Comparison of ENCODE assay signal across 14 cellular contexts in genomic region chr9:123406691-123407536, GRCh38. TPM values are rescaled to one million over a fixed set of nuclear protein-coding genes. Genes with fewer than 3 reads are reported as not detected.
A peak's percentile ranks its signal among the peaks of the same experiment; 100 is the strongest.
DNase-seq lines count a peak whose midpoint lies in the region; ATAC-seq and TF ChIP-seq lines count a peak whose summit lies in the region.
"Had no signal": no experiment of that assay in that cellular context is flagged by ENCODE, and none has a peak within 500 bp of the region (broad histone marks: within the 10 kb centered on the region; RNA-seq: fewer than 3 reads in every experiment).

No MANE protein-coding gene starts in this region.

- H3K27me3 ChIP-seq in GM23338 (ENCODE audit: insufficient read depth) (no peaks in the 10 kb centered on the region), suprapubic skin (no peaks in the 10 kb centered on the region)
- H3K27me3 ChIP-seq: SJSA1 had no signal

- H3K4me3 ChIP-seq in GM23338 (no peak overlapping the region), suprapubic skin (no peak overlapping the region)
- H3K4me3 ChIP-seq: SJSA1 had no signal

- no peaks in the 10 kb centered on the region for H3K9me3 Mint-ChIP-seq in GM23338
- H3K9me3 Mint-ChIP-seq in chondrocyte (ENCODE audit: low read depth), result no peaks in the 10 kb centered on the region
- no peaks in the 10 kb centered on the region for H3K9me3 Mint-ChIP-seq in naive thymus-derived CD8-positive, alpha-beta T cell
- H3K9me3 Mint-ChIP-seq: activated naive CD8-positive, alpha-beta T cell treated with anti-CD3 and anti-CD28 coated beads, Interleukin-2, amount 50 U/mL, for 24 hours; CD4-positive, alpha-beta memory T cell had no signal

- no peak for TF ChIP-seq POLR2A in suprapubic skin (IDR thresholded peaks at IDR 0.05)

- no peak overlapping the region for H3K27ac ChIP-seq in GM23338 (ENCODE audit: low read depth)
- no peak overlapping the region for H3K27ac ChIP-seq in suprapubic skin
- H3K27ac ChIP-seq: SJSA1 had no signal

- POLR2A ChIA-PET in naive thymus-derived CD8-positive, alpha-beta T cell (lab: Charles Lee), result no interaction called here

- H3F3A ChIP-seq in GM23338 (replicated peaks; ENCODE audit: low read depth), result 0 out of 2 replicates have a peak, but pooled peaks cover 6% of the 10 kb centered on the region

- H3K4me1 Mint-ChIP-seq in GM23338 (peaks cover 25% of the 10 kb centered on the region), chondrocyte (ENCODE audit: low read depth) (no peaks in the 10 kb centered on the region)
- H3K4me1 Mint-ChIP-seq in naive thymus-derived CD8-positive, alpha-beta T cell, result peaks cover 9 to 17% (median 11%) of the 10 kb centered on the region in 4 donors

- TF ChIP-seq CTCF in GM23338 (conservative IDR thresholded peaks at IDR 0.05; ENCODE audit: low read depth in 2 of 2) (no peak), chondrocyte (IDR thresholded peaks at IDR 0.05) (no peak), suprapubic skin (IDR thresholded peaks at IDR 0.05) (no peak)

- TF ChIP-seq EP300 in suprapubic skin (IDR thresholded peaks at IDR 0.05), result no peak

- H3K4me2 ChIP-seq in GM23338, result peak overlapping the region; percentile 48; the same call in 1 of the 2 replicates

- H4K20me1 ChIP-seq in GM23338 (replicated peaks; ENCODE audit: insufficient read depth), result 0 out of 2 replicates have a peak, but pooled peaks cover 2% of the 10 kb centered on the region

- no peak overlapping the region for H2AFZ ChIP-seq in GM23338

- H3K4me3 Mint-ChIP-seq in GM23338 (no peak overlapping the region), chondrocyte (ENCODE audit: unreplicated experiment) (no peak overlapping the region)
- H3K4me3 Mint-ChIP-seq in naive thymus-derived CD8-positive, alpha-beta T cell, result no peak overlapping the region
- H3K4me3 Mint-ChIP-seq: activated naive CD8-positive, alpha-beta T cell treated with anti-CD3 and anti-CD28 coated beads, Interleukin-2, amount 50 U/mL, for 24 hours had no signal

- no peaks in the 10 kb centered on the region for H3K36me3 Mint-ChIP-seq in GM23338 (ENCODE audit: low read depth)
- H3K36me3 Mint-ChIP-seq in chondrocyte (ENCODE audit: low read depth), result no peaks in the 10 kb centered on the region
- peaks cover 0 to 2% (median 0%) of the 10 kb centered on the region in 3 donors for H3K36me3 Mint-ChIP-seq in naive thymus-derived CD8-positive, alpha-beta T cell
- H3K36me3 Mint-ChIP-seq: CD4-positive, alpha-beta memory T cell had no signal

- no peaks in the 10 kb centered on the region for H3K9me2 ChIP-seq in GM23338 (ENCODE audit: insufficient read depth)

- WGBS in suprapubic skin, result 61% methylated on average over 23 of the region's 25 CpGs

- H3K27me3 Mint-ChIP-seq in GM23338 (ENCODE audit: insufficient read depth, low read depth, poor library complexity), result peaks cover 6% of the 10 kb centered on the region
- H3K27me3 Mint-ChIP-seq in chondrocyte (ENCODE audit: low read depth), result no peaks in the 10 kb centered on the region
- no peaks in the 10 kb centered on the region for H3K27me3 Mint-ChIP-seq in naive thymus-derived CD8-positive, alpha-beta T cell
- H3K27me3 Mint-ChIP-seq: activated naive CD8-positive, alpha-beta T cell treated with anti-CD3 and anti-CD28 coated beads, Interleukin-2, amount 50 U/mL, for 24 hours; CD4-positive, alpha-beta memory T cell had no signal

- H3K79me2 ChIP-seq in GM23338 (replicated peaks; ENCODE audit: insufficient read depth), result no peaks in the 10 kb centered on the region

- H3K27ac Mint-ChIP-seq in GM23338 (peak overlapping the region; percentile 7), chondrocyte (ENCODE audit: unreplicated experiment) (no peak overlapping the region)
- peak overlapping the region in 6 of 10 donors; percentile 37 to 75 (median 60) for H3K27ac Mint-ChIP-seq in naive thymus-derived CD8-positive, alpha-beta T cell
- H3K27ac Mint-ChIP-seq: activated naive CD8-positive, alpha-beta T cell treated with anti-CD3 and anti-CD28 coated beads, Interleukin-2, amount 50 U/mL, for 24 hours had no signal

- no peak for DNase-seq in GM23338 (ENCODE audit: low spot score)
- DNase-seq in NCI-H1694 treated with DMSO at 0.1 percent for 48 hours (lab: John Stamatoyannopoulos, UW), result peak; percentile 36
- DNase-seq in chondrocyte (ENCODE audit: low spot score), result peak; percentile 44
- no peak for DNase-seq in naive thymus-derived CD8-positive, alpha-beta T cell
- DNase-seq in epidermal melanocyte (ENCODE audit: insufficient read length, low spot score), result no peak
- DNase-seq in suprapubic skin (ENCODE audit: low spot score in 2 of 2), result no peak
- DNase-seq in SW 1271 (lab: John Stamatoyannopoulos, UW), result no peak
- DNase-seq: activated CD4-positive, CD25-positive, alpha-beta regulatory T cell; activated naive CD8-positive, alpha-beta T cell treated with anti-CD3 and anti-CD28 coated beads, Interleukin-2, amount 50 U/mL, for 24 hours; activated T-cell treated with anti-CD3 and anti-CD28 coated beads for 4 hours; CD4-positive, alpha-beta memory T cell; small intestine had no signal

- H3K9me3 ChIP-seq in suprapubic skin, result no peaks in the 10 kb centered on the region
- H3K9me3 ChIP-seq: SJSA1 had no signal

- ATAC-seq in GM23338 (peak; percentile 11), GM21390 (IDR thresholded peaks at IDR 0.05; ENCODE audit: unreplicated experiment) (no peak)
- no peak for ATAC-seq in naive thymus-derived CD8-positive, alpha-beta T cell
- ATAC-seq: activated naive CD8-positive, alpha-beta T cell treated with anti-CD3 and anti-CD28 coated beads, Interleukin-2, amount 50 U/mL, for 24 hours had no signal

- H3K36me3 ChIP-seq in GM23338 (ENCODE audit: insufficient read depth) (no peaks in the 10 kb centered on the region), suprapubic skin (no peaks in the 10 kb centered on the region)
- H3K36me3 ChIP-seq: SJSA1 had no signal

- H3K4me1 ChIP-seq in GM23338 (ENCODE audit: insufficient read depth) (peaks cover 4% of the 10 kb centered on the region; the same call in 1 of the 2 replicates), suprapubic skin (no peaks in the 10 kb centered on the region)
- H3K4me1 ChIP-seq: SJSA1 had no signal

TF ChIP-seq in GM23338, 12 proteins besides CTCF, POLR2A, EP300 and RAD21 (continues in another document):
- TF ChIP-seq EZH2phosphoT487 (IDR thresholded peaks at IDR 0.05; ENCODE audit: unreplicated experiment) (no peak), NANOG (IDR thresholded peaks at IDR 0.05; ENCODE audit: borderline replicate concordance) (no peak), EZH2 (IDR thresholded peaks at IDR 0.05; ENCODE audit: low read depth, unreplicated experiment) (no peak)

RNA-seq across cellular contexts. Expression of gene CRB2, which starts 50.9 kb away (rescaled TPM):
- 9.8 and 10.2 TPM in 2 replicates for total RNA-seq in GM23338 (2014; rRNA removed; shearing (Covaris generic))
- polyA plus RNA-seq in GM23338 (2016; fragmentation: Nextera tagmentation; extraction: Ambion mirVana), result 0.34 and 0.50 TPM in 2 replicates
- 0.07 TPM in 1 of 3 replicates, not detected in the others for total RNA-seq in chondrocyte
- total RNA-seq in naive thymus-derived CD8-positive, alpha-beta T cell, result under 1 TPM; 0.18 to 0.25 TPM
- under 1 TPM in 1 of 3 donors, not detected in 2; 0.08 TPM for polyA plus RNA-seq in naive thymus-derived CD8-positive, alpha-beta T cell
- total RNA-seq in suprapubic skin, result not detected
- total RNA-seq: CD4-positive, alpha-beta memory T cell; SJSA1 had no signal
- polyA plus RNA-seq: CD4-positive, alpha-beta memory T cell had no signal

Comparison
In these comparisons a context has a peak if more than half of its experiments do, and no peak if none do; other contexts are left out.
1. DNase-seq: peak in NCI-H1694 treated with DMSO at 0.1 percent for 48 hours (single experiment) and chondrocyte (single experiment); none in GM23338 (single experiment), naive thymus-derived CD8-positive, alpha-beta T cell (0 of 10), epidermal melanocyte (single experiment), suprapubic skin (0 of 2) and SW 1271 (0 of 2).